ENCODE assay signal across 8 cellular contexts in the genomic region with DNA sequence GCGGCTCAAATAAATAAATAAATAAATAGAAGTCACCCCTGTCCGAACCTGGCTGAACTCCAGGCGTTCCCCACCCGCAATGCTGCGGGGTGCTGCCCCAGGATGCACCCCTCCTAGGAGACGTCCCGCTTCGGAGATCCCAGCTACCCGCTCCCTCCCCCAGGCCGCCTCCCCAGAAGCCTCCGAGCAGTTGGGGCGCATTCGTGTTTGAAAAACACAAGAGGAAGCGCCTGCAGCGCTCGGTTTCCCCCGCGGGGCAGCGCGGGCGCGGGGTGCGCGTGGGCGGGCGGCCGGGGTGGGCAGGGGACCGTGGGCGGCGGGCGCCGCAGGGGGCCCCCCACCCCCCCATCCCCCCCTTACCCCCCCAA. TPM values are rescaled to one million over a fixed set of nuclear protein-coding genes. Genes with fewer than 3 reads are reported as not detected.
DNase-seq lines count a peak whose midpoint lies in the region; ATAC-seq and TF ChIP-seq lines count a peak whose summit lies in the region.

No MANE protein-coding gene starts in this region.

- peak; percentile 24 for ATAC-seq in gastroesophageal sphincter
- no peak for ATAC-seq in GM18498 (IDR thresholded peaks at IDR 0.05; ENCODE audit: unreplicated experiment)
- no peak for ATAC-seq in HG03039 (IDR thresholded peaks at IDR 0.05; ENCODE audit: unreplicated experiment)

- WGBS in gastroesophageal sphincter (ENCODE audit: low coverage in 1 of 2), 2 donors, result 2% methylated on average over 8 of the region's 32 CpGs; no CpG with 5 or more reads in 1 of the 2 donors

- H3K27me3 ChIP-seq in gastroesophageal sphincter, result no peaks in the 10 kb centered on the region
- H3K27me3 ChIP-seq in neutrophil, result no peaks in the 10 kb centered on the region

- peaks cover 0 to 57% (median 16%) of the 10 kb centered on the region in 3 donors for H3K4me1 ChIP-seq in gastroesophageal sphincter
- peaks cover 43 to 46% of the 10 kb centered on the region in 2 experiments for H3K4me1 ChIP-seq in neutrophil (ENCODE audit: control insufficient read depth in 1 of 2, insufficient read depth in 1 of 2, low read depth in 1 of 2, low read length in 1 of 2)

- H3K4me3 ChIP-seq in gastroesophageal sphincter (peak overlapping the region; percentile 59 to 62), neutrophil (ENCODE audit: low read depth in 1 of 2, low read length in 1 of 2) (peak overlapping the region; percentile 80 to 82)

- TF ChIP-seq EP300 in gastroesophageal sphincter (IDR thresholded peaks at IDR 0.05), result no peak

- H3K27ac ChIP-seq in gastroesophageal sphincter (peak overlapping the region; percentile 32 to 82 (median 78)), neutrophil (peak overlapping the region; percentile 78)

- H3K36me3 ChIP-seq in gastroesophageal sphincter, result no peaks in the 10 kb centered on the region
- H3K36me3 ChIP-seq in neutrophil, result no peaks in the 10 kb centered on the region

- TF ChIP-seq POLR2A in gastroesophageal sphincter (IDR thresholded peaks at IDR 0.05), result no peak

- TF ChIP-seq CTCF in gastroesophageal sphincter (IDR thresholded peaks at IDR 0.05) (no peak), neutrophil (IDR thresholded peaks at IDR 0.05) (no peak)

- DNase-seq in CD1c-positive myeloid dendritic cell (ENCODE audit: extremely low spot score) (peak; percentile 51), HT-29 (ENCODE audit: low spot score) (peak; percentile 19), activated gamma-delta T cell treated with Interleukin-2 at 50 U/mL for 16 hours (peak; percentile 51), epidermal melanocyte (ENCODE audit: insufficient read length, low spot score) (no peak)

- no peaks in the 10 kb centered on the region for H3K9me3 ChIP-seq in gastroesophageal sphincter
- no peaks in the 10 kb centered on the region for H3K9me3 ChIP-seq in neutrophil

RNA-seq across cellular contexts. Expression of gene SERPINB9, which starts 27.3 kb away (rescaled TPM):
- total RNA-seq in HT-29 (2014; rRNA removed; shearing (Covaris generic)), result 2.0 and 2.9 TPM in 2 replicates
- 10 to 100 TPM in 1 of 4 donors, 1 to 10 TPM in 3; 5.9 to 16.6 (median 8.0) TPM for total RNA-seq in gastroesophageal sphincter

RNA-seq across cellular contexts. Expression of gene SERPINB1, which starts 34.2 kb away (rescaled TPM):
- 75.5 and 93.2 TPM in 2 replicates for total RNA-seq in HT-29 (2014; rRNA removed; shearing (Covaris generic))
- total RNA-seq in gastroesophageal sphincter, result 10 to 100 TPM; 24.8 to 79.0 (median 45.4) TPM
